ENCODE assay signal across 19 cellular contexts in genomic region chr7:36958094-36958718, GRCh38.
DNase-seq lines count a peak whose midpoint lies in the region; ATAC-seq, FAIRE-seq and TF ChIP-seq lines count a peak whose summit lies in the region.
"Had no signal": no experiment of that assay in that cellular context is flagged by ENCODE, and none has a peak within 500 bp of the region (broad histone marks: within the 10 kb centered on the region; RNA-seq: fewer than 3 reads in every experiment).

No MANE protein-coding gene starts in this region.

- DNase-seq in A172 (ENCODE audit: low spot score) = peak; percentile 24
- DNase-seq in GM12891 (ENCODE audit: insufficient read length, low spot score) = no peak
- DNase-seq in NCI-H146 treated with DMSO at 0.1 percent for 48 hours (lab: John Stamatoyannopoulos, UW; ENCODE audit: unreplicated experiment) = peak; percentile 25
- DNase-seq in astrocyte (ENCODE audit: low read depth) = peak; percentile 14
- no peak for DNase-seq in stimulated activated CD4-positive, alpha-beta T cell treated with anti-CD3 and anti-CD28 coated beads, Interleukin-2, amount 100 ng/mL, for 48 hours
- DNase-seq in ovary = no peak
- no peak for DNase-seq in NCI-H1105 treated with DMSO at 0.1 percent for 48 hours (lab: John Stamatoyannopoulos, UW)
- DNase-seq: AML-193; CD4-positive, alpha-beta memory T cell; GF-D8; HFFc6; NCI-H1436 treated with DMSO at 0.1 percent for 48 hours; NCI-H2171; NCI-H510A treated with DMSO at 0.1 percent for 48 hours had no signal

- no peaks in the 10 kb centered on the region for H4K20me1 ChIP-seq in astrocyte (ENCODE audit: insufficient read depth, low read length)

- H2AFZ ChIP-seq in astrocyte (ENCODE audit: low read depth, low read length) = no peak overlapping the region

- H3K4me3 ChIP-seq in astrocyte (ENCODE audit: insufficient read depth, low read depth, low read length) (no peak overlapping the region), ovary (no peak overlapping the region)
- H3K4me3 ChIP-seq: K562 had no signal

- H3K27me3 ChIP-seq in astrocyte (ENCODE audit: insufficient read depth, low read length) = no peaks in the 10 kb centered on the region
- no peaks in the 10 kb centered on the region for H3K27me3 ChIP-seq in ovary

- H3K27ac ChIP-seq in astrocyte (ENCODE audit: low read depth, low read length) = no peak overlapping the region
- H3K27ac ChIP-seq in ovary = no peak overlapping the region
- H3K27ac ChIP-seq: HL-60 had no signal

- intact Hi-C loops in ovary (cut with DNase I) = no loop called here

- FAIRE-seq in GM12891 (lab: Jason Lieb, UNC) (peak; percentile 59), astrocyte (lab: Jason Lieb, UNC) (no peak)
- FAIRE-seq: D721Med, H1, K562 had no signal

- no peak overlapping the region for H3K4me2 ChIP-seq in astrocyte (ENCODE audit: low read length)

- no peaks in the 10 kb centered on the region for H3K27me3 Mint-ChIP-seq in astrocyte (ENCODE audit: low read depth, unreplicated experiment)
- H3K27me3 Mint-ChIP-seq: CD4-positive, alpha-beta memory T cell had no signal

- H3K9me3 ChIP-seq in astrocyte (ENCODE audit: insufficient read depth, low read depth, low read length) = no peaks in the 10 kb centered on the region
- H3K9me3 ChIP-seq in ovary = no peaks in the 10 kb centered on the region

- TF ChIP-seq POLR2A in GM12891 (IDR thresholded peaks at IDR 0.05; ENCODE audit: low read depth, low read length) (no peak), ovary (IDR thresholded peaks at IDR 0.05) (no peak)

- H3K36me3 ChIP-seq in astrocyte (ENCODE audit: insufficient read depth, low read length) = no peaks in the 10 kb centered on the region
- H3K36me3 ChIP-seq in ovary = no peaks in the 10 kb centered on the region

- no peak overlapping the region for H3K27ac Mint-ChIP-seq in astrocyte (ENCODE audit: unreplicated experiment)
- H3K27ac Mint-ChIP-seq: CD4-positive, alpha-beta memory T cell; HFFc6 had no signal

- no peak overlapping the region for H3K4me3 Mint-ChIP-seq in astrocyte (ENCODE audit: unreplicated experiment)
- H3K4me3 Mint-ChIP-seq: CD4-positive, alpha-beta memory T cell; HFFc6 had no signal

- no peak for TF ChIP-seq CTCF in astrocyte (IDR thresholded peaks at IDR 0.05; ENCODE audit: insufficient read depth, low read depth, low read length)
- TF ChIP-seq CTCF in ovary (IDR thresholded peaks at IDR 0.05) = no peak

- H3K4me1 ChIP-seq in astrocyte (ENCODE audit: insufficient read depth, low read length) (peaks cover 12% of the 10 kb centered on the region), ovary (ENCODE audit: insufficient read depth) (no peaks in the 10 kb centered on the region)

- no peaks in the 10 kb centered on the region for H3K36me3 Mint-ChIP-seq in astrocyte (ENCODE audit: low read depth, unreplicated experiment)

- H3K4me1 Mint-ChIP-seq in astrocyte (ENCODE audit: low read depth, unreplicated experiment) = peaks cover 21% of the 10 kb centered on the region

- no peak for TF ChIP-seq EP300 in ovary (IDR thresholded peaks at IDR 0.05)

- no peaks in the 10 kb centered on the region for H3K79me2 ChIP-seq in astrocyte (ENCODE audit: insufficient read depth, low read length)

- no peak overlapping the region for H3K9ac ChIP-seq in astrocyte (ENCODE audit: low read length)

- peaks cover 1% of the 10 kb centered on the region for H3K9me3 Mint-ChIP-seq in astrocyte (ENCODE audit: unreplicated experiment)
- H3K9me3 Mint-ChIP-seq: HFFc6 had no signal

- 76 to 82% (median 82%) methylated on average over 4 of the region's 4 CpGs for WGBS in ovary, 3 donors

- ATAC-seq in GM21576 (IDR thresholded peaks at IDR 0.05; ENCODE audit: unreplicated experiment) = no peak
- ATAC-seq: K562 had no signal

TF ChIP-seq in GM12891, 5 proteins besides CTCF, POLR2A, EP300 and RAD21:
- TF ChIP-seq POLR2AphosphoS5 (IDR thresholded peaks at IDR 0.05; ENCODE audit: low read depth, low read length) (no peak), TAF1 (IDR thresholded peaks at IDR 0.05; ENCODE audit: low read depth, low read length) (no peak), SPI1 (IDR thresholded peaks at IDR 0.05; ENCODE audit: low read depth, low read length) (no peak), PAX5 (IDR thresholded peaks at IDR 0.05; ENCODE audit: insufficient read depth, low read length, severe bottlenecking) (no peak), POU2F2 (IDR thresholded peaks at IDR 0.05; ENCODE audit: low read depth, low read length) (no peak)
TF ChIP-seq in GM12891: peak in this region for 0.

Comparison
In these comparisons a context has a peak if more than half of its experiments do, and no peak if none do; other contexts are left out.
1. DNase-seq: peak in A172 (single experiment), NCI-H146 treated with DMSO at 0.1 percent for 48 hours (single experiment) and astrocyte (single experiment); none in GM12891 (single experiment), stimulated activated CD4-positive, alpha-beta T cell treated with anti-CD3 and anti-CD28 coated beads, Interleukin-2, amount 100 ng/mL, for 48 hours (0 of 2), ovary (0 of 5) and NCI-H1105 treated with DMSO at 0.1 percent for 48 hours (single experiment).